Comparison of ENCODE assay signal across 22 cellular contexts in the genomic region with DNA sequence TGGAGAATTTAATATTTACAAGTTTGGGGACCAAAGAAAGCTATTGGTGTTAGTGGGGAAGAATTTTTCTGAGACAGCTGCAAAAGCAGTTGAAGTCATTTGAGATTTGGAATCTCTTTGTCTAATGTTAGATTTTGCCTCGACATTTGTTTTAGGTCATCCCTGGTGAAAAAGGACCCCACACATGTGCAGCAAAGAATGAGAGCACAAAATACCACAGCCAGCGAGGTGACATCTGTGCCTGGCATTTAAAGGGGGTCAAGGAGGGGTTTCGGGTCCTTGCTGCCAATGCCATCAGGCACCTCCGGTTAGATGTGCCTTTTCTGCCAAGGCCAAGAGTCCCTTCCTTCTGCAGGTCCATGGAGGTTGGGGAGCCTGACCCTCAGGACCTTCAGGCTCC.
"Had no signal": no experiment of that assay in that cellular context is flagged by ENCODE, and none has a peak within 500 bp of the region (broad histone marks: within the 10 kb centered on the region; RNA-seq: fewer than 3 reads in every experiment).

No MANE protein-coding gene starts in this region.

- H3K4me3 Mint-ChIP-seq: dendritic cell treated with granulocyte-macrophage colony-stimulating factor and Interleukin-4, amounts not matched to agents 40 ng/mL and 50 ng/mL, for 4 days; effector memory CD8-positive, alpha-beta T cell; endodermal cell; mesothelial cell of epicardium had no signal

- H3K4me1 Mint-ChIP-seq: endodermal cell, mesothelial cell of epicardium had no signal

- H3K4me1 ChIP-seq: colonic mucosa, lower lobe of right lung had no signal

- H3K9me3 ChIP-seq: colonic mucosa, lower lobe of right lung had no signal

- H3K27me3 Mint-ChIP-seq: effector memory CD8-positive, alpha-beta T cell had no signal

- H3K27ac ChIP-seq: colonic mucosa, epithelial cell of prostate, esophagus squamous epithelium, gastrocnemius medialis, heart right ventricle, left lung, lower lobe of right lung had no signal

- H3K27ac Mint-ChIP-seq: dendritic cell treated with granulocyte-macrophage colony-stimulating factor and Interleukin-4, amounts not matched to agents 40 ng/mL and 50 ng/mL, for 4 days; effector memory CD8-positive, alpha-beta T cell; endodermal cell; mesothelial cell of epicardium had no signal

- H3K27me3 ChIP-seq: colonic mucosa, esophagus squamous epithelium, heart right ventricle, left lung had no signal

- ATAC-seq: effector memory CD8-positive, alpha-beta T cell; gastrocnemius medialis; heart right ventricle; left cardiac atrium; left lung; left ventricle myocardium superior; lower lobe of right lung; mucosa of descending colon had no signal

- H3K36me3 ChIP-seq: colonic mucosa, esophagus squamous epithelium, gastrocnemius medialis, heart right ventricle, left lung, lower lobe of right lung had no signal

- H3K4me3 ChIP-seq: colonic mucosa, esophagus squamous epithelium, gastrocnemius medialis, heart right ventricle, left lung, lower lobe of right lung, mucosa of descending colon had no signal

- DNase-seq: colonic mucosa; cortex of kidney; effector CD8-positive, alpha-beta T cell; effector memory CD8-positive, alpha-beta T cell; endodermal cell; erythroblast; esophagus squamous epithelium; foreskin melanocyte; gastrocnemius medialis; glutamatergic neuron; head of caudate nucleus; heart right ventricle; hippocampal formation; left cardiac atrium; left lung; left ventricle myocardium superior; lower lobe of right lung; mesenchymal stem cell; mucosa of descending colon had no signal
